ENCODE assay signal across 23 cellular contexts in genomic region chr2:190369635-190370034, GRCh38. TPM values are rescaled to one million over a fixed set of nuclear protein-coding genes. Genes with fewer than 3 reads are reported as not detected.
DNase-seq lines count a peak whose midpoint lies in the region; ATAC-seq, FAIRE-seq and TF ChIP-seq lines count a peak whose summit lies in the region.
"Had no signal": no experiment of that assay in that cellular context is flagged by ENCODE, and none has a peak within 500 bp of the region (broad histone marks: within the 10 kb centered on the region; RNA-seq: fewer than 3 reads in every experiment).

No MANE protein-coding gene starts in this region.

- no peak for TF ChIP-seq CTCF in MCF 10A (IDR thresholded peaks at IDR 0.05; ENCODE audit: unreplicated experiment)
- TF ChIP-seq CTCF in mammary epithelial cell (conservative IDR thresholded peaks at IDR 0.05 in 1 of 2, IDR thresholded peaks at IDR 0.05 in 1 of 2; ENCODE audit: extremely low read depth in 1 of 2, insufficient read depth in 1 of 2, low read depth in 1 of 2, low read length in 2 of 2), result no peak
- no peak for TF ChIP-seq CTCF in thyroid gland (IDR thresholded peaks at IDR 0.05)

- H3K79me2 ChIP-seq in mammary epithelial cell (ENCODE audit: insufficient read depth, low read length), result no peaks in the 10 kb centered on the region

- peak; percentile 83 for ATAC-seq in left lobe of liver
- ATAC-seq in GM19455 (IDR thresholded peaks at IDR 0.05; ENCODE audit: unreplicated experiment), result no peak
- ATAC-seq in GM18505 (IDR thresholded peaks at IDR 0.05; ENCODE audit: unreplicated experiment), result no peak
- ATAC-seq: CD8-positive, alpha-beta T cell had no signal

- H3K9me3 ChIP-seq in mammary epithelial cell (replicated peaks; ENCODE audit: insufficient read depth, low read length) (no peaks in the 10 kb centered on the region), thyroid gland (no peaks in the 10 kb centered on the region)
- H3K9me3 ChIP-seq: BLaER1, Caco-2, HAP-1 had no signal

- H2AFZ ChIP-seq in mammary epithelial cell (ENCODE audit: low read depth, low read length), result no peak overlapping the region

- 100% methylated on average over 2 of the region's 2 CpGs for WGBS in mammary epithelial cell (ENCODE audit: low coverage, missing lambda C conversion rate)
- 76 to 77% methylated on average over 2 of the region's 2 CpGs for WGBS in thyroid gland, 2 donors

- H3K4me1 Mint-ChIP-seq in MCF 10A (ENCODE audit: insufficient read depth, unreplicated experiment), result no peaks in the 10 kb centered on the region
- H3K4me1 Mint-ChIP-seq: B cell had no signal

- H3K36me3 Mint-ChIP-seq in MCF 10A (ENCODE audit: insufficient read depth, unreplicated experiment), result peaks cover 36% of the 10 kb centered on the region

- TF ChIP-seq POLR2A in thyroid gland (IDR thresholded peaks at IDR 0.05) (no peak), GM12891 (IDR thresholded peaks at IDR 0.05; ENCODE audit: low read depth, low read length) (no peak), GM18505 (IDR thresholded peaks at IDR 0.05; ENCODE audit: borderline replicate concordance, extremely low read depth, insufficient read depth, insufficient read length) (no peak)

- no peak overlapping the region for H3K4me2 ChIP-seq in mammary epithelial cell (ENCODE audit: insufficient read depth, low read depth, low read length)
- H3K4me2 ChIP-seq: BLaER1 had no signal

- H3K27me3 ChIP-seq in mammary epithelial cell (ENCODE audit: insufficient read depth, low read length) (no peaks in the 10 kb centered on the region), thyroid gland (no peaks in the 10 kb centered on the region)
- H3K27me3 ChIP-seq: BLaER1 had no signal

- in situ Hi-C loops in mammary epithelial cell (cut with MboI; ENCODE audit: low sequenced_read_pairs in 2 of 2), result loop anchor here in 1 of 2 donors (10.0 kb wide), 1 partner anchor 275 kb away; no protein-coding TSS in a partner anchor

- H3K9me3 Mint-ChIP-seq in MCF 10A (ENCODE audit: unreplicated experiment), result no peaks in the 10 kb centered on the region
- H3K9me3 Mint-ChIP-seq: CD4-positive, CD25-positive, alpha-beta regulatory T cell; CD8-positive, alpha-beta T cell; HFFc6 had no signal

- CTCF ChIA-PET in MCF 10A (lab: Yijun Ruan, JAX), result interaction anchor here (0.6 to 2.4 kb wide), 11 partner anchors 9 to 433 kb away, joined by 3 to 17 read pairs (median 4); partner anchors contain the start of gene INPP1
- CTCF ChIA-PET in mammary epithelial cell (lab: Charles Lee; ENCODE audit: low non-redundant PET), result no interaction called here

- DNase-seq in MCF 10A (ENCODE audit: unreplicated experiment), result no peak
- no peak for DNase-seq in mammary epithelial cell
- peak; percentile 6 for DNase-seq in cortex of kidney (lab: John Stamatoyannopoulos, UW)
- DNase-seq in left lobe of liver (ENCODE audit: low spot score), result no peak
- DNase-seq in thyroid gland, result peak; percentile 19 to 32
- DNase-seq in GM12891 (ENCODE audit: insufficient read length, low spot score), result no peak
- DNase-seq: Caco-2; CD4-positive, CD25-positive, alpha-beta regulatory T cell; CD8-positive, alpha-beta T cell; DMS153; DND-41; GOT3; HFFc6 had no signal

- H3K4me3 Mint-ChIP-seq in MCF 10A (ENCODE audit: unreplicated experiment), result no peak overlapping the region
- H3K4me3 Mint-ChIP-seq: B cell; CD4-positive, CD25-positive, alpha-beta regulatory T cell; CD8-positive, alpha-beta T cell; HFFc6 had no signal

- POLR2A ChIA-PET in MCF 10A (lab: Yijun Ruan, JAX), result no interaction called here

- H3K27ac Mint-ChIP-seq in MCF 10A (ENCODE audit: low read depth, unreplicated experiment), result peak overlapping the region; percentile 46
- H3K27ac Mint-ChIP-seq: B cell; CD4-positive, CD25-positive, alpha-beta regulatory T cell; CD8-positive, alpha-beta T cell; HFFc6 had no signal

- H3K27me3 Mint-ChIP-seq in MCF 10A (ENCODE audit: insufficient read depth, unreplicated experiment), result no peaks in the 10 kb centered on the region
- H3K27me3 Mint-ChIP-seq: B cell; CD4-positive, CD25-positive, alpha-beta regulatory T cell had no signal

- H3K36me3 ChIP-seq in mammary epithelial cell (ENCODE audit: insufficient read depth, low read length) (peaks cover 10% of the 10 kb centered on the region), thyroid gland (peaks cover 13 to 22% of the 10 kb centered on the region in 2 donors)
- H3K36me3 ChIP-seq: BLaER1, HAP-1 had no signal

- H3K4me3 ChIP-seq in mammary epithelial cell (replicated peaks in 1 of 3; ENCODE audit: insufficient read depth in 1 of 3, low read depth in 2 of 3, low read length in 3 of 3) (no peak overlapping the region), thyroid gland (replicated peaks in 1 of 3) (no peak overlapping the region)
- H3K4me3 ChIP-seq: BLaER1, HAP-1 had no signal

- no peak for FAIRE-seq in GM12891 (lab: Jason Lieb, UNC)
- FAIRE-seq: A204.1, G401.6, H54 had no signal

- H3K27ac ChIP-seq in mammary epithelial cell (ENCODE audit: insufficient read depth, low read depth, low read length) (no peak overlapping the region), thyroid gland (no peak overlapping the region)
- H3K27ac ChIP-seq: 22Rv1, BLaER1, C4-2B had no signal

- intact Hi-C loops in MCF 10A (cut with micrococcal nuclease) (no loop called here), mammary epithelial cell (cut with micrococcal nuclease) (no loop called here), thyroid gland (cut with DNase I) (loop anchor here (10.0 kb wide), 1 partner anchor 285 kb away; no protein-coding TSS in a partner anchor)

- no peaks in the 10 kb centered on the region for H4K20me1 ChIP-seq in mammary epithelial cell (ENCODE audit: insufficient read depth, low read length)
- H4K20me1 ChIP-seq: BLaER1 had no signal

- dilution Hi-C loops in mammary epithelial cell (cut with HindIII; ENCODE audit: low sequenced_read_pairs), result no loop called here

- H3K4me1 ChIP-seq in mammary epithelial cell (ENCODE audit: insufficient read depth, low read length), result no peaks in the 10 kb centered on the region
- no peaks in the 10 kb centered on the region for H3K4me1 ChIP-seq in thyroid gland
- H3K4me1 ChIP-seq: BLaER1, Caco-2, HAP-1 had no signal

- no peak overlapping the region for H3K9ac ChIP-seq in mammary epithelial cell (ENCODE audit: insufficient read depth, low read length)
- H3K9ac ChIP-seq: BLaER1 had no signal

- no TSS peak for BruUV-seq in MCF 10A (replicated peaks; lab: Mats Ljungman, UMichigan)
- BruUV-seq in mammary epithelial cell (replicated peaks; lab: Mats Ljungman, UMichigan), result no TSS peak

TF ChIP-seq in GM12891, 5 proteins besides CTCF, POLR2A, EP300 and RAD21:
- TF ChIP-seq PAX5 (IDR thresholded peaks at IDR 0.05; ENCODE audit: insufficient read depth, low read length, severe bottlenecking) (no peak), SPI1 (IDR thresholded peaks at IDR 0.05; ENCODE audit: low read depth, low read length) (no peak), POLR2AphosphoS5 (IDR thresholded peaks at IDR 0.05; ENCODE audit: low read depth, low read length) (no peak), TAF1 (IDR thresholded peaks at IDR 0.05; ENCODE audit: low read depth, low read length) (no peak), POU2F2 (IDR thresholded peaks at IDR 0.05; ENCODE audit: low read depth, low read length) (no peak)

RNA-seq across cellular contexts. Expression of gene INPP1, which starts 26.2 kb away (rescaled TPM):
- total RNA-seq in MCF 10A (2022), result 24.8 and 29.2 TPM in 2 replicates
- total RNA-seq in mammary epithelial cell, result 10 to 100 TPM; 13.0 to 23.8 TPM
- 10.4 TPM for polyA plus RNA-seq in mammary epithelial cell
- 9.4 TPM for polyA minus RNA-seq in mammary epithelial cell
- 12.4 TPM for total RNA-seq in left lobe of liver
- total RNA-seq in thyroid gland, result 10 to 100 TPM; 15.6 to 45.3 (median 21.2) TPM
- polyA plus RNA-seq in GM12891 (2012; ENCODE audit: low read depth, missing spikeins), result 8.3 TPM

RNA-seq across cellular contexts. Expression of gene MFSD6, which starts 38.5 kb away (rescaled TPM):
- total RNA-seq in MCF 10A (2022) (19.7 and 29.0 TPM in 2 replicates), mammary epithelial cell (10 to 100 TPM; 33.7 to 71.7 TPM), left lobe of liver (1.9 TPM), thyroid gland (100 to 1,000 TPM; 132 to 189 (median 182) TPM)
- 21.2 TPM for polyA plus RNA-seq in mammary epithelial cell
- polyA minus RNA-seq in mammary epithelial cell, result 34.0 TPM
- 12.1 TPM for polyA plus RNA-seq in GM12891 (2012; ENCODE audit: low read depth, missing spikeins)

RNA-seq across cellular contexts. Expression of gene HIBCH, which starts 50.0 kb away (rescaled TPM):
- total RNA-seq in MCF 10A (2022), result 14.7 and 16.2 TPM in 2 replicates
- 10 to 100 TPM; 17.0 to 20.5 TPM for total RNA-seq in mammary epithelial cell
- polyA plus RNA-seq in mammary epithelial cell, result 7.7 TPM
- 4.7 TPM for polyA minus RNA-seq in mammary epithelial cell
- total RNA-seq in left lobe of liver, result 80.7 TPM
- 10 to 100 TPM; 27.5 to 40.1 (median 32.7) TPM for total RNA-seq in thyroid gland
- 22.8 TPM for polyA plus RNA-seq in GM12891 (2012; ENCODE audit: low read depth, missing spikeins)

Comparison
In these comparisons a context has a peak if more than half of its experiments do, and no peak if none do; other contexts are left out.
1. DNase-seq: peak in cortex of kidney (single experiment) and thyroid gland (2 of 2); none in MCF 10A (single experiment), mammary epithelial cell (single experiment), left lobe of liver (single experiment) and GM12891 (single experiment).